Comparison of ENCODE assay signal across 13 cellular contexts in the genomic region with DNA sequence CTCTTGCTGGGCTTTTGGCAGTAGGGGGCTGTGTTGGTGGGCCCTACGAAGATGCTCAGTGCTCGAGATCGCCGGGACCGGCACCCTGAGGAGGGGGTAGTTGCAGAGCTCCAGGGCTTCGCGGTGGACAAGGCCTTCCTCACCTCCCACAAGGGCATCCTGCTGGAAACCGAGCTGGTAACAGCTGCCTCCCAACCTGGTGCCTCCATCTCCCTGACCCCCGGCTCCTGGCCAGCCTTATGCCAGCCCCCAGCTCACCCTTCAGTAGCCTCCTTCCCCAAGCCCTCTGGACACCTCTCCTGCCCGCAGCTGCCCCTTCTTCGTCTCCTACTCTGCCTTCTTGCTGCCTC. TPM values are rescaled to one million over a fixed set of nuclear protein-coding genes. Genes with fewer than 3 reads are reported as not detected.
"Had no signal": no experiment of that assay in that cellular context is flagged by ENCODE, and none has a peak within 500 bp of the region (broad histone marks: within the 10 kb centered on the region; RNA-seq: fewer than 3 reads in every experiment).

No MANE protein-coding gene starts in this region.

- H3K36me3 Mint-ChIP-seq: memory B cell had no signal

- H3K4me3 ChIP-seq: ovary had no signal

- ATAC-seq: esophagus mucosa, left lobe of liver had no signal

- H3K27me3 ChIP-seq: ovary had no signal

- H3K9me3 ChIP-seq: ovary, tibial artery had no signal

- H3K27ac Mint-ChIP-seq: activated CD4-positive, alpha-beta memory T cell treated with anti-CD3 and anti-CD28 coated beads, Interleukin-2, amount 10 ng/mL, durations not matched to agents 7 days and 5 days; memory B cell; stimulated activated naive CD8-positive, alpha-beta T cell treated with anti-CD3 and anti-CD28 coated beads, Interleukin-15, Interleukin-2, amounts not matched to agents 100 ng/mL and 50 ng/mL, for 24 hours had no signal

- H3K9me3 Mint-ChIP-seq: activated CD4-positive, alpha-beta memory T cell treated with anti-CD3 and anti-CD28 coated beads, Interleukin-2, amount 10 ng/mL, durations not matched to agents 7 days and 5 days; memory B cell; nephron; stimulated activated naive CD8-positive, alpha-beta T cell treated with anti-CD3 and anti-CD28 coated beads, Interleukin-15, Interleukin-2, amounts not matched to agents 100 ng/mL and 50 ng/mL, for 24 hours had no signal

- H3K27ac ChIP-seq: ovary had no signal

- H3K4me3 Mint-ChIP-seq: activated CD4-positive, alpha-beta memory T cell treated with anti-CD3 and anti-CD28 coated beads, Interleukin-2, amount 10 ng/mL, durations not matched to agents 7 days and 5 days; memory B cell; nephron; stimulated activated naive CD8-positive, alpha-beta T cell treated with anti-CD3 and anti-CD28 coated beads, Interleukin-15, Interleukin-2, amounts not matched to agents 100 ng/mL and 50 ng/mL, for 24 hours had no signal

- H3K4me1 Mint-ChIP-seq: activated CD4-positive, alpha-beta memory T cell treated with anti-CD3 and anti-CD28 coated beads, Interleukin-2, amount 10 ng/mL, durations not matched to agents 7 days and 5 days; memory B cell had no signal

- H3K36me3 ChIP-seq: ovary, tibial artery had no signal

- DNase-seq: activated CD4-positive, alpha-beta memory T cell treated with anti-CD3 and anti-CD28 coated beads, Interleukin-2, amount 10 ng/mL, durations not matched to agents 7 days and 5 days; activated CD8-positive, alpha-beta memory T cell treated with anti-CD3 and anti-CD28 coated beads, Interleukin-2, amount 50 U/mL, for 4 hours; activated naive CD4-positive, alpha-beta T cell; ovary; T-helper 9 cell; tibial artery had no signal

- H3K27me3 Mint-ChIP-seq: stimulated activated naive CD8-positive, alpha-beta T cell treated with anti-CD3 and anti-CD28 coated beads, Interleukin-15, Interleukin-2, amounts not matched to agents 100 ng/mL and 50 ng/mL, for 24 hours had no signal

RNA-seq across cellular contexts. Expression of a gene that starts 0.3 kb away (rescaled TPM):
- total RNA-seq: activated CD4-positive, alpha-beta memory T cell treated with anti-CD3 and anti-CD28 coated beads, Interleukin-2, amount 10 ng/mL, durations not matched to agents 7 days and 5 days; esophagus mucosa; fibroblast of villous mesenchyme; left lobe of liver had no signal

RNA-seq across cellular contexts. Expression of a gene that starts 4.6 kb away (rescaled TPM):
- total RNA-seq: activated CD4-positive, alpha-beta memory T cell treated with anti-CD3 and anti-CD28 coated beads, Interleukin-2, amount 10 ng/mL, durations not matched to agents 7 days and 5 days; esophagus mucosa; fibroblast of villous mesenchyme; left lobe of liver; ovary; right cardiac atrium had no signal
- polyA plus RNA-seq: ovary had no signal

RNA-seq across cellular contexts. Expression of a gene that starts 12.2 kb away (rescaled TPM):
- total RNA-seq: activated CD4-positive, alpha-beta memory T cell treated with anti-CD3 and anti-CD28 coated beads, Interleukin-2, amount 10 ng/mL, durations not matched to agents 7 days and 5 days had no signal

RNA-seq across cellular contexts. Expression of a gene that starts 30.9 kb away (rescaled TPM):
- total RNA-seq: esophagus mucosa, fibroblast of villous mesenchyme, left lobe of liver had no signal
